8 cellular contexts compared by ENCODE assay signal in the genomic region with DNA sequence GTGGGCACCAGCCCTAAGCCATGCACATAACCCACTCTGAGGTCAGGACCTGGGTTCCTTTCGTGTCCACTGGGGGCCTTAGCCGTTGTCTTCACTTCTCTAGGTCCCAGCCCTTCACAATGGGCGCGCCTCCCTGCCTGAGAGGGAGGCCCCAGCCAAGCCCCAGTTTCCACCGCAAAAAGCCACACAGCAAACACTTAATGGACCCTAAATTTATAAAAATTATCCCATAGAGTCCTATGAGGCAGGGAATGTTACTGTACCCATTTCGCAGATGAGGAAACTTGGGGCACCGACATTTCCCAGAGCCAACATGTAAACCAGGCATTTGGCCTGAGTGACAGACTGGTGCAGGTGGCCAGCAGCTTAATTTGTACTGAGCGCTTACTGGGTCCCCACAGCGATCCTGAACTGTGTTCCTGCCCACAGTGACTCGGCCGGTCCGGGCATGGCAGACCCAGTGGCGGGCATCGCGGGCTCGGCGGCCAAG. TPM values are rescaled to one million over a fixed set of nuclear protein-coding genes. Genes with fewer than 3 reads are reported as not detected.
DNase-seq lines count a peak whose midpoint lies in the region; ATAC-seq, FAIRE-seq and TF ChIP-seq lines count a peak whose summit lies in the region.

No MANE protein-coding gene starts in this region.

- H3K27me3 ChIP-seq in cardiac muscle cell (no peaks in the 10 kb centered on the region), bronchial epithelial cell (ENCODE audit: control insufficient read depth, insufficient read depth, low read length) (no peaks in the 10 kb centered on the region), mesendoderm (ENCODE audit: insufficient read depth, low read length, poor library complexity) (no peaks in the 10 kb centered on the region)

- no peak overlapping the region for H2BK15ac ChIP-seq in mesendoderm (replicated peaks; ENCODE audit: low read depth)

- peak overlapping the region; percentile 98 for H2AK5ac ChIP-seq in mesendoderm (ENCODE audit: low read length)

- no CpG with 5 or more reads among the region's 17 CpGs for WGBS in mesendoderm (ENCODE audit: extremely low coverage, insufficient coverage, low lambda C conversion rate)
- 75% methylated on average over 17 of the region's 17 CpGs for WGBS in urinary bladder

- peak overlapping the region; percentile 58 for H3K4me2 ChIP-seq in mesendoderm (ENCODE audit: low read length)

- H3K4ac ChIP-seq in mesendoderm (ENCODE audit: low read depth, low read length), result peak overlapping the region; percentile 8

- no peak overlapping the region for H4K5ac ChIP-seq in mesendoderm (ENCODE audit: low read length)

- no peaks in the 10 kb centered on the region for H3K9me3 ChIP-seq in cardiac muscle cell (ENCODE audit: low read depth)

- H2BK120ac ChIP-seq in mesendoderm (ENCODE audit: low read depth, low read length), result no peak overlapping the region

- FAIRE-seq in bronchial epithelial cell (lab: Jason Lieb, UNC), result no peak

- peak overlapping the region; percentile 14 for H2BK5ac ChIP-seq in mesendoderm (ENCODE audit: low read length)

- H3K27ac ChIP-seq in cardiac muscle cell (no peak overlapping the region), mesendoderm (ENCODE audit: low read depth, low read length) (peak overlapping the region; percentile 99), urinary bladder (ENCODE audit: low read depth) (no peak overlapping the region)

- peak overlapping the region; percentile 69 for H3K9ac ChIP-seq in mesendoderm (ENCODE audit: low read length)

- peak overlapping the region; percentile 90 for H3K56ac ChIP-seq in mesendoderm (ENCODE audit: low read length)

- no peak overlapping the region for H4K8ac ChIP-seq in mesendoderm (ENCODE audit: low read depth, low read length)

- H3K36me3 ChIP-seq in cardiac muscle cell (no peaks in the 10 kb centered on the region), bronchial epithelial cell (ENCODE audit: control insufficient read depth, insufficient read depth, low read length) (peaks cover 2% of the 10 kb centered on the region), mesendoderm (ENCODE audit: control insufficient read depth, insufficient read depth, low read length) (no peaks in the 10 kb centered on the region), urinary bladder (ENCODE audit: insufficient read depth) (no peaks in the 10 kb centered on the region)

- H3K18ac ChIP-seq in mesendoderm (ENCODE audit: low read length), result peak overlapping the region; percentile 65

- no peak for DNase-seq in cardiac muscle cell (ENCODE audit: low read depth in 1 of 2, low spot score in 1 of 2)
- no peak for DNase-seq in left ventricle myocardium superior
- no peak for DNase-seq in bronchial epithelial cell (ENCODE audit: low read depth)
- DNase-seq in mesendoderm, result no peak
- DNase-seq in dedifferentiated amniotic fluid mesenchymal stem cell (ENCODE audit: extremely low spot score), result no peak
- DNase-seq in NCI-H1417 treated with DMSO at 0.1 percent for 48 hours (lab: John Stamatoyannopoulos, UW), result no peak
- DNase-seq in posterior vena cava (ENCODE audit: low spot score), result no peak

- TF ChIP-seq CTCF in cardiac muscle cell (IDR thresholded peaks at IDR 0.05; ENCODE audit: low read depth, low read length), result no peak
- no peak for TF ChIP-seq CTCF in bronchial epithelial cell (IDR thresholded peaks at IDR 0.05; ENCODE audit: insufficient read depth, low read length, severe bottlenecking)

- H3K4me1 ChIP-seq in cardiac muscle cell (ENCODE audit: low read depth) (peaks cover 13% of the 10 kb centered on the region), mesendoderm (ENCODE audit: control insufficient read depth, low read depth, low read length) (peaks cover 5% of the 10 kb centered on the region), urinary bladder (ENCODE audit: insufficient read depth) (no peaks in the 10 kb centered on the region)

- H3K23ac ChIP-seq in mesendoderm (ENCODE audit: low read length), result peak overlapping the region; percentile 99

- peak overlapping the region; percentile 81 for H3K4me3 ChIP-seq in cardiac muscle cell
- H3K4me3 ChIP-seq in bronchial epithelial cell (ENCODE audit: low read depth, low read length), result peak overlapping the region; percentile 68
- H3K4me3 ChIP-seq in mesendoderm (ENCODE audit: low read length), result peak overlapping the region; percentile 42
- peak overlapping the region; percentile 90 for H3K4me3 ChIP-seq in urinary bladder (ENCODE audit: low read depth, low read length)

- no peaks in the 10 kb centered on the region for H3K79me2 ChIP-seq in mesendoderm (ENCODE audit: control insufficient read depth, insufficient read depth, low read length)

- no peaks in the 10 kb centered on the region for H3K79me1 ChIP-seq in mesendoderm (ENCODE audit: low read length)

- ATAC-seq in left ventricle myocardium superior, result no peak

- intact Hi-C loops in left ventricle myocardium superior (cut with micrococcal nuclease) (no loop called here), posterior vena cava (cut with DNase I) (no loop called here)

RNA-seq across cellular contexts. Expression of a gene that starts 1.3 kb away (rescaled TPM):
- total RNA-seq in cardiac muscle cell (14.3 and 17.3 TPM in 2 replicates), left ventricle myocardium superior (23.2 TPM), bronchial epithelial cell (4.1 and 5.3 TPM in 2 replicates), urinary bladder (4.8 TPM), posterior vena cava (10 to 100 TPM; 25.0 to 25.4 TPM)
- polyA plus RNA-seq in cardiac muscle cell (21.0 and 25.0 TPM in 2 replicates), urinary bladder (33.7 TPM)
- 12.6 TPM for polyA plus RNA-seq in mesendoderm (2013, experiment 1 of 2)
- 12.0 TPM for polyA plus RNA-seq in mesendoderm (2013, experiment 2 of 2)

RNA-seq across cellular contexts. Expression of a gene that starts 7.8 kb away (rescaled TPM):
- 3.6 and 4.1 TPM in 2 replicates for total RNA-seq in cardiac muscle cell
- 1.2 and 3.5 TPM in 2 replicates for polyA plus RNA-seq in cardiac muscle cell
- 1.2 TPM for total RNA-seq in left ventricle myocardium superior
- not detected in 2 replicates for total RNA-seq in bronchial epithelial cell
- polyA plus RNA-seq in mesendoderm (2013, experiment 1 of 2), result 1.3 TPM
- 1.5 TPM for polyA plus RNA-seq in mesendoderm (2013, experiment 2 of 2)
- 0.58 TPM for total RNA-seq in urinary bladder
- polyA plus RNA-seq in urinary bladder, result 2.0 TPM
- 1 to 10 TPM in 1 of 2 donors, under 1 TPM in 1; 0.71 to 1.9 TPM for total RNA-seq in posterior vena cava

RNA-seq across cellular contexts. Expression of a gene that starts 39.6 kb away (rescaled TPM):
- 233 and 266 TPM in 2 replicates for total RNA-seq in cardiac muscle cell
- 328 and 349 TPM in 2 replicates for polyA plus RNA-seq in cardiac muscle cell
- total RNA-seq in left ventricle myocardium superior, result 121 TPM
- 87.1 and 163 TPM in 2 replicates for total RNA-seq in bronchial epithelial cell
- polyA plus RNA-seq in mesendoderm (2013, experiment 1 of 2), result 366 TPM
- polyA plus RNA-seq in mesendoderm (2013, experiment 2 of 2), result 366 TPM
- total RNA-seq in urinary bladder, result 98.6 TPM
- 143 TPM for polyA plus RNA-seq in urinary bladder
- 100 to 1,000 TPM; 155 to 168 TPM for total RNA-seq in posterior vena cava

RNA-seq across cellular contexts. Expression of a gene that starts 39.9 kb away (rescaled TPM):
- total RNA-seq in cardiac muscle cell, result 88.6 and 102 TPM in 2 replicates
- polyA plus RNA-seq in cardiac muscle cell, result 80.4 and 83.7 TPM in 2 replicates
- total RNA-seq in left ventricle myocardium superior, result 16.6 TPM
- 21.6 and 25.0 TPM in 2 replicates for total RNA-seq in bronchial epithelial cell
- polyA plus RNA-seq in mesendoderm (2013, experiment 1 of 2), result 39.0 TPM
- polyA plus RNA-seq in mesendoderm (2013, experiment 2 of 2), result 37.0 TPM
- total RNA-seq in urinary bladder, result 11.7 TPM
- 26.9 TPM for polyA plus RNA-seq in urinary bladder
- total RNA-seq in posterior vena cava, result 10 to 100 TPM; 11.8 to 17.6 TPM
